In genomic region chr10:21497177-21497807, GRCh38 we compare ENCODE assay signal across 8 cellular contexts. TPM values are rescaled to one million over a fixed set of nuclear protein-coding genes. Genes with fewer than 3 reads are reported as not detected.
DNase-seq lines count a peak whose midpoint lies in the region; ATAC-seq and TF ChIP-seq lines count a peak whose summit lies in the region.

No MANE protein-coding gene starts in this region.

- H3K36me3 Mint-ChIP-seq in activated naive CD4-positive, alpha-beta T cell treated with anti-CD3 and anti-CD28 coated beads, Interleukin-2, amount 50 U/mL, for 24 hours: peaks cover 2% of the 10 kb centered on the region
- H3K36me3 Mint-ChIP-seq in neural crest cell (ENCODE audit: low read depth): peaks cover 2% of the 10 kb centered on the region

- peak overlapping the region; percentile 30 for H3K27ac Mint-ChIP-seq in activated naive CD4-positive, alpha-beta T cell treated with anti-CD3 and anti-CD28 coated beads, Interleukin-2, amount 50 U/mL, for 24 hours
- H3K27ac Mint-ChIP-seq in neural crest cell (ENCODE audit: unreplicated experiment): peak overlapping the region; percentile 1

- peak overlapping the region; percentile 79 for H3K4me3 ChIP-seq in BE2C (ENCODE audit: low read depth, low read length)

- H3K4me3 Mint-ChIP-seq in activated naive CD4-positive, alpha-beta T cell treated with anti-CD3 and anti-CD28 coated beads, Interleukin-2, amount 50 U/mL, for 24 hours: peak overlapping the region; percentile 35
- H3K4me3 Mint-ChIP-seq in neural crest cell: peak overlapping the region; percentile 92

- no peaks in the 10 kb centered on the region for H3K27me3 ChIP-seq in BE2C

- H3K9me3 Mint-ChIP-seq in activated naive CD4-positive, alpha-beta T cell treated with anti-CD3 and anti-CD28 coated beads, Interleukin-2, amount 50 U/mL, for 24 hours: no peaks in the 10 kb centered on the region
- H3K9me3 Mint-ChIP-seq in neural crest cell: no peaks in the 10 kb centered on the region

- H3K4me1 Mint-ChIP-seq in activated naive CD4-positive, alpha-beta T cell treated with anti-CD3 and anti-CD28 coated beads, Interleukin-2, amount 50 U/mL, for 24 hours: peaks cover 25% of the 10 kb centered on the region
- peaks cover 68% of the 10 kb centered on the region for H3K4me1 Mint-ChIP-seq in neural crest cell

- H3K4me1 ChIP-seq in BE2C: no peaks in the 10 kb centered on the region

- peaks cover 40% of the 10 kb centered on the region for H3K27me3 Mint-ChIP-seq in activated naive CD4-positive, alpha-beta T cell treated with anti-CD3 and anti-CD28 coated beads, Interleukin-2, amount 50 U/mL, for 24 hours
- peaks cover 3% of the 10 kb centered on the region for H3K27me3 Mint-ChIP-seq in neural crest cell (ENCODE audit: low read depth)

- DNase-seq in BE2C (peak; percentile 98), NCI-H446 (lab: John Stamatoyannopoulos, UW) (peak; percentile 83 to 95), globus pallidus (ENCODE audit: low spot score) (peak; percentile 71), neural crest cell (ENCODE audit: low read depth, low spot score) (peak; percentile 57), GF-D8 (lab: John Stamatoyannopoulos, UW) (no peak)

- peak; percentile 1 for ATAC-seq in GM21723 (IDR thresholded peaks at IDR 0.05; ENCODE audit: unreplicated experiment)
- ATAC-seq in GM19023 (IDR thresholded peaks at IDR 0.05; ENCODE audit: unreplicated experiment): no peak

- H3K9me3 ChIP-seq in BE2C: no peaks in the 10 kb centered on the region

- TF ChIP-seq CTCF in BE2C (IDR thresholded peaks at IDR 0.05; ENCODE audit: low read depth, low read length) (no peak), neural crest cell (conservative IDR thresholded peaks at IDR 0.05) (no peak)

- no peaks in the 10 kb centered on the region for H3K36me3 ChIP-seq in BE2C

RNA-seq across cellular contexts. Expression of gene SKIDA1, which starts 28.2 kb away (rescaled TPM):
- polyA plus RNA-seq in BE2C (2012; ENCODE audit: insufficient read depth, insufficient read length, low read depth): 2.1 TPM
- total RNA-seq in neural crest cell: 52.1 and 53.0 TPM in 2 replicates

RNA-seq across cellular contexts. Expression of gene MLLT10, which starts 36.7 kb away (rescaled TPM):
- 35.2 TPM for polyA plus RNA-seq in BE2C (2012; ENCODE audit: insufficient read depth, insufficient read length, low read depth)
- 52.6 and 58.1 TPM in 2 replicates for total RNA-seq in neural crest cell
